ENCODE assay signal across 29 cellular contexts in the genomic region with DNA sequence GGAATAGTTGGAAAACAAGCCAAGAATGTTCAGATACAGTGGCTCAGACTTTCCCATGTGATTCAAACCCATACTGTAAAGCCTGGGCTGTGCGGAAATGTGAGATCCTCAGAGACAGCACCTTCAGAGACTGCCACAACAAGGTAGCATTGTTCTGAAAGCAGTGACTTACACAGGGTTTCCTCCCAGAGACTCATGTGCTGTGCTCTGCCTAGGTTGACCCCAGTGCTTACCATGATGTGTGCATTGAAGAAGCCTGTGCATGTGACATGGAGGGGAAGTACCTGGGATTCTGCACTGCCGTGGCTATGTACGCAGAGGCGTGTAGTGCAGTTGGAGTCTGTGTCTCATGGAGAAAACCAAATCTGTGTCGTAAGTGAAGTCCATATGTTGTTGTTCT.
DNase-seq lines count a peak whose midpoint lies in the region; FAIRE-seq and TF ChIP-seq lines count a peak whose summit lies in the region.
"Had no signal": no experiment of that assay in that cellular context is flagged by ENCODE, and none has a peak within 500 bp of the region (broad histone marks: within the 10 kb centered on the region; RNA-seq: fewer than 3 reads in every experiment).

No MANE protein-coding gene starts in this region.

- no peak for TF ChIP-seq CTCF in H1 (IDR thresholded peaks at IDR 0.05; ENCODE audit: control extremely low read depth in 1 of 3, insufficient read depth in 1 of 3, low read depth in 1 of 3, low read length in 3 of 3)

- no peak for TF ChIP-seq POLR2A in H1 (IDR thresholded peaks at IDR 0.05; ENCODE audit: control extremely low read depth in 1 of 2, low read depth in 2 of 2, low read length in 2 of 2)
- TF ChIP-seq POLR2A in GM12892 (IDR thresholded peaks at IDR 0.05; ENCODE audit: low read depth, low read length): no peak

- no peak overlapping the region for H3K56ac ChIP-seq in H1 (replicated peaks; ENCODE audit: insufficient read length, low read depth, low read length)

- H2BK5ac ChIP-seq in H1 (ENCODE audit: low read depth, low read length): no peak overlapping the region

- no peak overlapping the region for H4K8ac ChIP-seq in H1 (ENCODE audit: extremely low read depth, insufficient read depth, low read length)

- no peaks in the 10 kb centered on the region for H3K79me2 ChIP-seq in H1 (ENCODE audit: control insufficient read depth in 1 of 2, insufficient read depth in 2 of 2, low read length in 2 of 2)

- DNase-seq in NCI-H82 (lab: John Stamatoyannopoulos, UW) (peak; percentile 17), NCI-H82 treated with DMSO at 0.1 percent for 48 hours (lab: John Stamatoyannopoulos, UW; ENCODE audit: unreplicated experiment) (no peak), SK-MEL-5 (ENCODE audit: low read depth, low spot score) (peak; percentile 98), H1 (ENCODE audit: low read depth in 1 of 2, low spot score in 2 of 2) (no peak), SW 1271 (lab: John Stamatoyannopoulos, UW) (no peak), germinal center (ENCODE audit: low spot score) (no peak), GM12892 (ENCODE audit: insufficient read length) (no peak)
- no peak for DNase-seq in activated CD4-positive, alpha-beta T cell treated with anti-CD3 and anti-CD28 coated beads, Interleukin-2, amount 50 U/mL, for 1 hour
- DNase-seq: 8988T; ACHN; BE2C; Calu3; CD8-positive, alpha-beta memory T cell; DMS79 treated with DMSO at 0.1 percent for 48 hours; GF-D8; Karpas-422; NCI-H1092 treated with DMSO at 0.1 percent for 48 hours; NCI-H1436; NCI-H187; NCI-H2081 treated with DMSO at 0.1 percent for 48 hours; NCI-H446; NCI-H524 treated with DMSO at 0.1 percent for 48 hours; NCI-H774; Right ventricle myocardium superior; RPMI8226 had no signal

- H2BK15ac ChIP-seq in H1 (ENCODE audit: low read length): no peak overlapping the region

- no peak overlapping the region for H2AK5ac ChIP-seq in H1 (ENCODE audit: low read depth, low read length)

- no peak overlapping the region for H3K14ac ChIP-seq in H1 (ENCODE audit: insufficient read length)

- no peaks in the 10 kb centered on the region for H3K27me3 ChIP-seq in H1 (replicated peaks in 1 of 4; ENCODE audit: control insufficient read depth in 3 of 4, extremely low read depth in 1 of 4, insufficient read depth in 3 of 4, low read length in 3 of 4)
- H3K27me3 ChIP-seq: BE2C, SJSA1 had no signal

- no peak overlapping the region for H3K4me3 ChIP-seq in H1 (ENCODE audit: extremely low read depth in 1 of 4, insufficient read depth in 2 of 4, low read depth in 3 of 4, low read length in 4 of 4)
- H3K4me3 ChIP-seq: SJSA1 had no signal

- H2BK20ac ChIP-seq in H1 (ENCODE audit: low read length): no peak overlapping the region

- TF ChIP-seq RAD21 in H1 (IDR thresholded peaks at IDR 0.05 in 1 of 2, conservative IDR thresholded peaks at IDR 0.05 in 1 of 2; ENCODE audit: low read depth in 2 of 2, low read length in 2 of 2): no peak

- H3K9ac ChIP-seq in H1 (replicated peaks in 1 of 4; ENCODE audit: extremely low read depth in 1 of 4, low read depth in 3 of 4, low read length in 3 of 4): no peak overlapping the region

- no peak overlapping the region for H3K4me2 ChIP-seq in H1 (ENCODE audit: insufficient read depth in 1 of 2, low read depth in 2 of 2, low read length in 2 of 2)

- no peak overlapping the region for H2BK12ac ChIP-seq in H1 (ENCODE audit: low read depth, low read length)

- CTCF ChIA-PET in H1 (lab: Charles Lee; ENCODE audit: partially characterized antibody): interaction anchor here (1.3 kb wide), 1 partner anchor 13 kb away, joined by 3 read pairs; no protein-coding TSS in a partner anchor

- no peak overlapping the region for H3K27ac ChIP-seq in H1 (ENCODE audit: low read depth, low read length)
- H3K27ac ChIP-seq: HL-60, SJSA1 had no signal

- no peak for FAIRE-seq in H1 (lab: Jason Lieb, UNC)
- no peak for FAIRE-seq in GM12892 (lab: Jason Lieb, UNC)
- FAIRE-seq: GM18507, H54 had no signal

- H3K4ac ChIP-seq in H1 (replicated peaks; ENCODE audit: insufficient read length, low read depth, low read length): no peak overlapping the region

- no peak overlapping the region for H3K23ac ChIP-seq in H1 (ENCODE audit: insufficient read length)

- H4K20me1 ChIP-seq in H1 (replicated peaks in 1 of 2; ENCODE audit: control insufficient read depth in 1 of 2, insufficient read depth in 2 of 2, low read length in 2 of 2): no peaks in the 10 kb centered on the region

- TF ChIP-seq EP300 in H1 (IDR thresholded peaks at IDR 0.05; ENCODE audit: borderline replicate concordance in 1 of 2, low read depth in 2 of 2, low read length in 2 of 2): no peak

- in situ Hi-C loops in SK-MEL-5 (cut with HindIII; ENCODE audit: low pct_unique_long_range_greater_than_20kb, low sequenced_read_pairs): no loop called here

- H3K4me1 ChIP-seq in H1 (replicated peaks in 1 of 4; ENCODE audit: control insufficient read depth in 3 of 4, insufficient read depth in 4 of 4, low read length in 3 of 4): no peaks in the 10 kb centered on the region
- H3K4me1 ChIP-seq: BE2C, SJSA1 had no signal

- H4K91ac ChIP-seq in H1 (replicated peaks; ENCODE audit: insufficient read length, low read length): no peak overlapping the region

- H3K18ac ChIP-seq in H1 (ENCODE audit: extremely low read depth, low read length): no peak overlapping the region

- no peak overlapping the region for H4K5ac ChIP-seq in H1 (ENCODE audit: insufficient read length, low read depth, low read length)

- POLR2A ChIA-PET in H1 (lab: Charles Lee; ENCODE audit: partially characterized antibody): no interaction called here

- 94% methylated on average over 5 of the region's 5 CpGs; no CpG with 5 or more reads in 1 of the 2 experiments for WGBS in H1 (ENCODE audit: extremely low coverage in 1 of 2, insufficient coverage in 1 of 2, insufficient read length in 1 of 2, insufficient replicate concordance in 2 of 2, low coverage in 1 of 2, low lambda C conversion rate in 2 of 2, missing lambda C conversion rate in 1 of 2), 2 experiments

- no peaks in the 10 kb centered on the region for H3K23me2 ChIP-seq in H1 (ENCODE audit: low read depth, low read length)

- H2BK120ac ChIP-seq in H1 (replicated peaks; ENCODE audit: low read depth, low read length): no peak overlapping the region

- peak overlapping the region; percentile 85; the same call in 1 of the 2 replicates for H2AFZ ChIP-seq in H1 (ENCODE audit: low read length)

- no peaks in the 10 kb centered on the region for H3K79me1 ChIP-seq in H1 (ENCODE audit: low read depth, low read length)

- H3K36me3 ChIP-seq in H1 (ENCODE audit: control insufficient read depth in 2 of 4, insufficient read depth in 4 of 4, low read length in 3 of 4): no peaks in the 10 kb centered on the region
- H3K36me3 ChIP-seq: BE2C, SJSA1 had no signal

- no peaks in the 10 kb centered on the region for H3K9me3 ChIP-seq in H1 (ENCODE audit: insufficient read depth in 2 of 2, low read depth in 1 of 2, low read length in 1 of 2)
- H3K9me3 ChIP-seq: BE2C, SJSA1 had no signal

TF ChIP-seq in H1, 55 proteins besides CTCF, POLR2A, EP300 and RAD21:
- TF ChIP-seq GABPA (IDR thresholded peaks at IDR 0.05; ENCODE audit: borderline replicate concordance, insufficient read depth, low read length): no peak
- no peak for TF ChIP-seq TAF1 (IDR thresholded peaks at IDR 0.05; ENCODE audit: low read depth, low read length)
- TF ChIP-seq TBP (IDR thresholded peaks at IDR 0.05; ENCODE audit: low read depth, low read length): no peak
- TF ChIP-seq RFX5 (IDR thresholded peaks at IDR 0.05; ENCODE audit: borderline replicate concordance, low read depth, low read length): no peak
- no peak for TF ChIP-seq ASH2L (IDR thresholded peaks at IDR 0.05; ENCODE audit: low read length)
- no peak for TF ChIP-seq EZH2 (IDR thresholded peaks at IDR 0.05; ENCODE audit: low read depth, low read length, severe bottlenecking)
- no peak for TF ChIP-seq CREB1 (IDR thresholded peaks at IDR 0.05)
- TF ChIP-seq USF2 (IDR thresholded peaks at IDR 0.05; ENCODE audit: low read length): no peak
- TF ChIP-seq TAF7 (optimal IDR thresholded peaks at IDR 0.05; ENCODE audit: borderline replicate concordance, low read depth, low read length): no peak
- TF ChIP-seq KDM5A (IDR thresholded peaks at IDR 0.05; ENCODE audit: low read length): no peak
- no peak for TF ChIP-seq SP1 (IDR thresholded peaks at IDR 0.05; ENCODE audit: low read depth, low read length)
- TF ChIP-seq CHD2 (IDR thresholded peaks at IDR 0.05; ENCODE audit: low read length): no peak
- TF ChIP-seq BCL11A (IDR thresholded peaks at IDR 0.05; ENCODE audit: low read depth in 2 of 2, low read length in 2 of 2): no peak

Comparison
In these comparisons a context has a peak if more than half of its experiments do, and no peak if none do; other contexts are left out.
1. DNase-seq: peak in NCI-H82 (single experiment) and SK-MEL-5 (single experiment); none in NCI-H82 treated with DMSO at 0.1 percent for 48 hours (single experiment), H1 (0 of 2), SW 1271 (0 of 2), germinal center (single experiment), activated CD4-positive, alpha-beta T cell treated with anti-CD3 and anti-CD28 coated beads, Interleukin-2, amount 50 U/mL, for 1 hour (single experiment) and GM12892 (single experiment).